8 cellular contexts compared by ENCODE assay signal in the genomic region with DNA sequence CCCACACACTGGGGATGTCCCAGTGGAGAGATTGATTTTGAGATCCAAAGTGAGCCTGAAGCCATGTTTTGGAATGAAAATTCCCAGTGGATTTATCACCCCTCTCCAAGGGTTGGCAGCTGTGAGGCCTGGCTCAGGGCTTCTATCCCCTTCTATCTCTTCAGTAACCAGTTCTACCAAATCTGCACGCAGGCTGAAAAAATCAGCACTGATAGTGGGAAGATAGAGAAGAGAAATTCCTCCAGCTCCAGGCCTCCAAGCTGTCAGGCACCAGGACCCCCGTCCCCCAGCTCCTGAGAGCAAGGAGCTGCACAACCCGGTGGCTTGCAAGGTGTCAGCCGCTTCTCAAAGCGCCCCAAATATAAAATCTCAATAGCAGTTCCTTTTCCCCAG. TPM values are rescaled to one million over a fixed set of nuclear protein-coding genes. Genes with fewer than 3 reads are reported as not detected.
DNase-seq lines count a peak whose midpoint lies in the region; ATAC-seq lines count a peak whose summit lies in the region.

No MANE protein-coding gene starts in this region.

- no peaks in the 10 kb centered on the region for H3K27me3 Mint-ChIP-seq in activated CD4-positive, alpha-beta memory T cell treated with anti-CD3 and anti-CD28 coated beads for 36 hours
- H3K27me3 Mint-ChIP-seq in stimulated activated memory B cell treated with anti-CD40 and anti-IgM and Interleukin-4, amounts not matched to agents 10 μg/mL and 1 μg/mL and 100 μg/mL, for 72 hours: no peaks in the 10 kb centered on the region

- DNase-seq in DMS 273 (lab: John Stamatoyannopoulos, UW; ENCODE audit: unreplicated experiment) (peak; percentile 52), DMS 273 treated with DMSO at 0.1 percent for 48 hours (lab: John Stamatoyannopoulos, UW) (no peak), iPS DF 6.9 (ENCODE audit: low read depth, low spot score) (no peak), germinal center (ENCODE audit: low spot score) (no peak), NCI-H187 (lab: John Stamatoyannopoulos, UW) (no peak)
- DNase-seq in activated CD4-positive, alpha-beta memory T cell treated with anti-CD3 and anti-CD28 coated beads for 36 hours: no peak
- no peak for DNase-seq in activated CD4-positive, CD25-positive, alpha-beta regulatory T cell treated with anti-CD3 and anti-CD28 coated beads, Interleukin-2, amount 50 U/mL, for 72 hours

- no CpG with 5 or more reads among the region's 5 CpGs for WGBS in iPS DF 6.9 (ENCODE audit: insufficient coverage, insufficient read length)

- intact Hi-C loops in activated CD4-positive, alpha-beta memory T cell treated with anti-CD3 and anti-CD28 coated beads for 36 hours (cut with micrococcal nuclease): no loop called here

- H3K9me3 Mint-ChIP-seq in activated CD4-positive, alpha-beta memory T cell treated with anti-CD3 and anti-CD28 coated beads for 36 hours: no peaks in the 10 kb centered on the region
- H3K9me3 Mint-ChIP-seq in stimulated activated memory B cell treated with anti-CD40 and anti-IgM and Interleukin-4, amounts not matched to agents 10 μg/mL and 1 μg/mL and 100 μg/mL, for 72 hours: no peaks in the 10 kb centered on the region

- ATAC-seq in stimulated activated memory B cell treated with anti-CD40 and anti-IgM and Interleukin-4, amounts not matched to agents 10 μg/mL and 1 μg/mL and 100 μg/mL, for 72 hours: no peak

- peaks cover 64% of the 10 kb centered on the region for H3K4me1 Mint-ChIP-seq in activated CD4-positive, alpha-beta memory T cell treated with anti-CD3 and anti-CD28 coated beads for 36 hours (ENCODE audit: low read depth)
- peaks cover 79% of the 10 kb centered on the region for H3K4me1 Mint-ChIP-seq in stimulated activated memory B cell treated with anti-CD40 and anti-IgM and Interleukin-4, amounts not matched to agents 10 μg/mL and 1 μg/mL and 100 μg/mL, for 72 hours

- no peak overlapping the region for H3K27ac ChIP-seq in iPS DF 6.9 (ENCODE audit: low read length)

- H3K27ac Mint-ChIP-seq in activated CD4-positive, alpha-beta memory T cell treated with anti-CD3 and anti-CD28 coated beads for 36 hours: peak overlapping the region; percentile 92
- peak overlapping the region; percentile 96 for H3K27ac Mint-ChIP-seq in stimulated activated memory B cell treated with anti-CD40 and anti-IgM and Interleukin-4, amounts not matched to agents 10 μg/mL and 1 μg/mL and 100 μg/mL, for 72 hours

- H3K27me3 ChIP-seq in iPS DF 6.9 (ENCODE audit: control insufficient read depth, insufficient read depth, low read length): no peaks in the 10 kb centered on the region

- CTCF ChIA-PET in activated CD4-positive, alpha-beta memory T cell treated with anti-CD3 and anti-CD28 coated beads for 36 hours (lab: Charles Lee): interaction anchor here (0.8 to 4.3 kb wide), 7 partner anchors 18 to 221 kb away, joined by 3 to 38 read pairs (median 3); a partner anchor contains a TSS

- H3K4me1 ChIP-seq in iPS DF 6.9 (ENCODE audit: control insufficient read depth, insufficient read depth, low read length): peaks cover 5% of the 10 kb centered on the region

- peaks cover 3% of the 10 kb centered on the region; the same call in 1 of the 2 replicates for H3K36me3 ChIP-seq in iPS DF 6.9 (ENCODE audit: control insufficient read depth, insufficient read depth, low read length)

- H3K9me3 ChIP-seq in iPS DF 6.9 (ENCODE audit: control insufficient read depth, insufficient read depth, low read length): no peaks in the 10 kb centered on the region

- H3K36me3 Mint-ChIP-seq in activated CD4-positive, alpha-beta memory T cell treated with anti-CD3 and anti-CD28 coated beads for 36 hours: peaks cover 28% of the 10 kb centered on the region
- peaks cover 41% of the 10 kb centered on the region for H3K36me3 Mint-ChIP-seq in stimulated activated memory B cell treated with anti-CD40 and anti-IgM and Interleukin-4, amounts not matched to agents 10 μg/mL and 1 μg/mL and 100 μg/mL, for 72 hours

- H3K4me3 Mint-ChIP-seq in activated CD4-positive, alpha-beta memory T cell treated with anti-CD3 and anti-CD28 coated beads for 36 hours: peak overlapping the region; percentile 97
- H3K4me3 Mint-ChIP-seq in stimulated activated memory B cell treated with anti-CD40 and anti-IgM and Interleukin-4, amounts not matched to agents 10 μg/mL and 1 μg/mL and 100 μg/mL, for 72 hours: peak overlapping the region; percentile 91

- POLR2A ChIA-PET in activated CD4-positive, alpha-beta memory T cell treated with anti-CD3 and anti-CD28 coated beads for 36 hours (lab: Charles Lee): interaction anchor here (0.7 kb wide), 1 partner anchor 133 kb away, joined by 7 read pairs; no protein-coding TSS in a partner anchor

- peak overlapping the region; percentile 86; the same call in 1 of the 2 replicates for H3K4me3 ChIP-seq in iPS DF 6.9 (ENCODE audit: low read length)

RNA-seq across cellular contexts. Expression of a gene that starts 1.0 kb away (rescaled TPM):
- total RNA-seq in activated CD4-positive, alpha-beta memory T cell treated with anti-CD3 and anti-CD28 coated beads for 36 hours: 100 to 1,000 TPM; 110 to 118 TPM

RNA-seq across cellular contexts. Expression of a gene that starts 6.4 kb away (rescaled TPM):
- total RNA-seq in activated CD4-positive, alpha-beta memory T cell treated with anti-CD3 and anti-CD28 coated beads for 36 hours: 10 to 100 TPM; 18.0 to 20.6 TPM

RNA-seq across cellular contexts. Expression of a gene that starts 41.7 kb away (rescaled TPM):
- 10 to 100 TPM; 43.0 to 48.5 TPM for total RNA-seq in activated CD4-positive, alpha-beta memory T cell treated with anti-CD3 and anti-CD28 coated beads for 36 hours

RNA-seq across cellular contexts. Expression of a gene that starts 53.9 kb away (rescaled TPM):
- total RNA-seq in activated CD4-positive, alpha-beta memory T cell treated with anti-CD3 and anti-CD28 coated beads for 36 hours: 10 to 100 TPM; 18.6 to 21.5 TPM

RNA-seq across cellular contexts. Expression of a gene that starts 54.8 kb away (rescaled TPM):
- total RNA-seq in activated CD4-positive, alpha-beta memory T cell treated with anti-CD3 and anti-CD28 coated beads for 36 hours: 10 to 100 TPM; 44.0 to 44.8 TPM
